Comparison of ENCODE assay signal across 15 cellular contexts in the genomic region with DNA sequence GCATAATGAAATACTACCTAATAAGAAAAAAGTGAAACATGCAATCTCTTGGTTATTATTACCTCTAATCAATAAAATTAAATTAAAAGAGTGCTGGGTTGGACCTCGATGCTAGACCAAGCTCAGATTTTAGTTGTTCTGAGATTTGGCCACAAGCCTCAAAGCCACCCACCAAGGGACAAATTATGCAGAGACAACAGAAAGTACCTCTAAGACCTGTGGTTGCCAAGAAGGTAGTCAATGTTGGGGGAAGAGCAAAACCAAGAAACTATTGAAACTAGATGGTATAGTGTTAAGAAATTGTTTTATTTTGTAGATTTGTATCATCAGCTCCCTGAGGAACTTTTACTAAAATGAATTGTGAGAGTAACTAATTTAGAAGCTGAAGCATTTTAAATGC.
"Had no signal": no experiment of that assay in that cellular context is flagged by ENCODE, and none has a peak within 500 bp of the region (broad histone marks: within the 10 kb centered on the region; RNA-seq: fewer than 3 reads in every experiment).

No MANE protein-coding gene starts in this region.

- H3K27me3 Mint-ChIP-seq: natural killer cell treated with Interleukin-12 subunit alpha and Interleukin-12 subunit beta and Interleukin-15 and Interleukin-18, amount 100 ng/mL, for 72 hours; stimulated activated memory B cell treated with anti-CD40 and anti-IgM and Interleukin-4, amounts not matched to agents 10 μg/mL and 1 μg/mL and 100 μg/mL, for 72 hours had no signal

- H3K4me3 Mint-ChIP-seq: activated CD4-positive, alpha-beta memory T cell treated with anti-CD3 and anti-CD28 coated beads for 36 hours; activated CD4-positive, alpha-beta T cell treated with anti-CD3 and anti-CD28 coated beads for 36 hours; activated T-helper 1 cell treated with anti-CD3 and anti-CD28 coated beads, Interleukin-12 subunit alpha, Interleukin-12 subunit beta, Interleukin-2, Interleukin-4 antibody, amounts not matched to agents 30 ng/mL and 10 ng/mL and 1 ng/mL, durations not matched to agents 14 hours and 24 hours and 36 hours; effector memory CD8-positive, alpha-beta T cell; natural killer cell treated with Interleukin-12 subunit alpha and Interleukin-12 subunit beta and Interleukin-15 and Interleukin-18, amount 100 ng/mL, for 72 hours; stimulated activated memory B cell treated with anti-CD40 and anti-IgM and Interleukin-4, amounts not matched to agents 10 μg/mL and 1 μg/mL and 100 μg/mL, for 72 hours had no signal

- ATAC-seq: activated CD4-positive, alpha-beta T cell treated with anti-CD3 and anti-CD28 coated beads for 36 hours; effector memory CD8-positive, alpha-beta T cell; stimulated activated memory B cell treated with anti-CD40 and anti-IgM and Interleukin-4, amounts not matched to agents 10 μg/mL and 1 μg/mL and 100 μg/mL, for 72 hours had no signal

- H3K27ac Mint-ChIP-seq: activated CD4-positive, alpha-beta memory T cell treated with anti-CD3 and anti-CD28 coated beads for 36 hours; activated CD4-positive, alpha-beta T cell treated with anti-CD3 and anti-CD28 coated beads for 36 hours; activated T-helper 1 cell treated with anti-CD3 and anti-CD28 coated beads, Interleukin-12 subunit alpha, Interleukin-12 subunit beta, Interleukin-2, Interleukin-4 antibody, amounts not matched to agents 30 ng/mL and 10 ng/mL and 1 ng/mL, durations not matched to agents 14 hours and 24 hours and 36 hours; effector memory CD8-positive, alpha-beta T cell; stimulated activated memory B cell treated with anti-CD40 and anti-IgM and Interleukin-4, amounts not matched to agents 10 μg/mL and 1 μg/mL and 100 μg/mL, for 72 hours had no signal

- H3K9me3 Mint-ChIP-seq: activated CD4-positive, alpha-beta memory T cell treated with anti-CD3 and anti-CD28 coated beads for 36 hours; effector memory CD8-positive, alpha-beta T cell; stimulated activated memory B cell treated with anti-CD40 and anti-IgM and Interleukin-4, amounts not matched to agents 10 μg/mL and 1 μg/mL and 100 μg/mL, for 72 hours had no signal

- H3K36me3 Mint-ChIP-seq: activated CD4-positive, alpha-beta memory T cell treated with anti-CD3 and anti-CD28 coated beads for 36 hours; stimulated activated memory B cell treated with anti-CD40 and anti-IgM and Interleukin-4, amounts not matched to agents 10 μg/mL and 1 μg/mL and 100 μg/mL, for 72 hours had no signal

- DNase-seq: activated CD4-positive, alpha-beta memory T cell treated with anti-CD3 and anti-CD28 coated beads for 36 hours; activated CD4-positive, alpha-beta T cell treated with anti-CD3 and anti-CD28 coated beads for 36 hours; activated CD8-positive, alpha-beta memory T cell treated with anti-CD3 and anti-CD28 coated beads, Interleukin-2, amount 50 U/mL, for 4 hours; activated naive CD4-positive, alpha-beta T cell; dermis blood vessel endothelial cell; effector memory CD8-positive, alpha-beta T cell; foreskin melanocyte; head of caudate nucleus; kidney glomerular epithelial cell; mesendoderm; posterior cingulate gyrus; tibial artery had no signal

- H3K4me1 Mint-ChIP-seq: stimulated activated memory B cell treated with anti-CD40 and anti-IgM and Interleukin-4, amounts not matched to agents 10 μg/mL and 1 μg/mL and 100 μg/mL, for 72 hours had no signal
